ENCODE assay signal across 8 cellular contexts in the genomic region with DNA sequence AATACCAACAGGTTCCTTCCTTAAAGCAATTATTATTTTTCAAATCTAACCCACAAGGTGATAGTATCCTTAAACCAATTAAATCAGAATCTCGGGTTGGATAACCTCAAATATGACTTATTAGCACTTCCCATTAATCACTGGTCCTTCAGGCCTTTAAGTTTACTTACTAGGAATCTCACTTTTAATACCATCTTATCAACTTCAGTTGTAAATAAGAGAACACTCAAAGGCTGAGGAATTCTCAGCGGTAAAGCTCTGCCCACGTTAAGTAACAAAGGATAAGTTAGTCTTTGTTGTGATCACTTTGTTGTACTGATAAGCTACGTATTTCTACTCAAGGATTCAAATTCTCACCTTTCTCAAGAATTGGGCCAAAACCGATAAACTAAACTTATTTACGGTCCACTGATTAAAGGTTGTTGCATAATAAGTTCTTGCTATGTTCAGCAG.
DNase-seq lines count a peak whose midpoint lies in the region; ATAC-seq and TF ChIP-seq lines count a peak whose summit lies in the region.

No MANE protein-coding gene starts in this region.

- no peak for TF ChIP-seq CTCF in tibial nerve (IDR thresholded peaks at IDR 0.05)

- H3K27me3 ChIP-seq in tibial nerve, result no peaks in the 10 kb centered on the region

- no peak for TF ChIP-seq EP300 in tibial nerve (IDR thresholded peaks at IDR 0.05)

- H3K27ac Mint-ChIP-seq in activated naive CD8-positive, alpha-beta T cell, result peak overlapping the region; percentile 96

- H3K9me3 Mint-ChIP-seq in activated T-cell treated with anti-CD3 and anti-CD28 coated beads, Interleukin-2, amount 50 U/mL, for 4 hours, result no peaks in the 10 kb centered on the region
- H3K9me3 Mint-ChIP-seq in activated naive CD8-positive, alpha-beta T cell (ENCODE audit: low read depth), result no peaks in the 10 kb centered on the region

- no peak for TF ChIP-seq POLR2A in tibial nerve (IDR thresholded peaks at IDR 0.05)

- peaks cover 0 to 6% (median 0%) of the 10 kb centered on the region in 4 donors for H3K9me3 ChIP-seq in tibial nerve

- no peaks in the 10 kb centered on the region for H3K36me3 Mint-ChIP-seq in activated T-cell treated with anti-CD3 and anti-CD28 coated beads, Interleukin-2, amount 50 U/mL, for 4 hours (ENCODE audit: insufficient read depth)
- peaks cover 2% of the 10 kb centered on the region for H3K36me3 Mint-ChIP-seq in activated naive CD8-positive, alpha-beta T cell

- no peaks in the 10 kb centered on the region for H3K27me3 Mint-ChIP-seq in activated T-cell treated with anti-CD3 and anti-CD28 coated beads, Interleukin-2, amount 50 U/mL, for 4 hours (ENCODE audit: low read depth)
- no peaks in the 10 kb centered on the region for H3K27me3 Mint-ChIP-seq in activated naive CD8-positive, alpha-beta T cell

- peak overlapping the region in 3 of 4 donors; percentile 41 to 55 (median 50) for H3K4me3 ChIP-seq in tibial nerve

- peak overlapping the region; percentile 84 for H3K4me3 Mint-ChIP-seq in activated T-cell treated with anti-CD3 and anti-CD28 coated beads, Interleukin-2, amount 50 U/mL, for 4 hours
- H3K4me3 Mint-ChIP-seq in activated naive CD8-positive, alpha-beta T cell, result peak overlapping the region; percentile 96

- peaks cover 0 to 30% (median 0%) of the 10 kb centered on the region in 4 donors for H3K4me1 ChIP-seq in tibial nerve

- peaks cover 34% of the 10 kb centered on the region for H3K4me1 Mint-ChIP-seq in activated T-cell treated with anti-CD3 and anti-CD28 coated beads, Interleukin-2, amount 50 U/mL, for 4 hours (ENCODE audit: low read depth)
- H3K4me1 Mint-ChIP-seq in activated naive CD8-positive, alpha-beta T cell (ENCODE audit: low read depth), result peaks cover 40% of the 10 kb centered on the region

- peak overlapping the region in 3 of 4 donors; percentile 69 to 87 (median 71) for H3K27ac ChIP-seq in tibial nerve

- H3K36me3 ChIP-seq in tibial nerve, result no peaks in the 10 kb centered on the region

- no peak for DNase-seq in activated T-cell treated with anti-CD3 and anti-CD28 coated beads, Interleukin-2, amount 50 U/mL, for 4 hours
- DNase-seq in activated T-cell treated with anti-CD3 and anti-CD28 coated beads for 4 hours, result no peak
- peak; percentile 41 for DNase-seq in left kidney (ENCODE audit: low read depth, low spot score)
- DNase-seq in tibial nerve (ENCODE audit: low spot score in 2 of 2), result no peak
- no peak for DNase-seq in SHP77 (lab: John Stamatoyannopoulos, UW)
- no peak for DNase-seq in NCI-H226

- no peak for ATAC-seq in activated T-cell treated with anti-CD3 and anti-CD28 coated beads, Interleukin-2, amount 50 U/mL, for 4 hours
- no peak for ATAC-seq in GM21529 (IDR thresholded peaks at IDR 0.05; ENCODE audit: unreplicated experiment)

- 30 to 35% methylated on average over 6 of the region's 6 CpGs for WGBS in tibial nerve, 2 donors
